27 cellular contexts compared by ENCODE assay signal in the genomic region with DNA sequence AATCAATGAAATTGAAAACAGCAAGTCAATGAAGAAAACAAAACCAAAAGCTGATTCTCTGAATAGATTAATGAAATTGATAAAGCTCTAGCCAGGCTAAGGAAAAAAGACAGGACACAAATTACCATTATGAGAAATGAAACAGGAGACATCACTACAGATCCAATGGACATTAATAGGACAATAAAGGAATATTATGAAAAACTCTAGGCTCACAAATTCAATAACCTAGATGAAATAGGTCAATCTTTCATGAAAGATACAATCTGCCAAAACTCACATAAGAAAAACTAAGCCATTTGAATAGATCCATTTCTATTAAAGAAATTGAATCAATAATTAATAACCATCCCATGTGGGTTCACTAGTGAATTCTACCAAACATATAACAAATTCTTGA. TPM values are rescaled to one million over a fixed set of nuclear protein-coding genes. Genes with fewer than 3 reads are reported as not detected.
"Had no signal": no experiment of that assay in that cellular context is flagged by ENCODE, and none has a peak within 500 bp of the region (broad histone marks: within the 10 kb centered on the region; RNA-seq: fewer than 3 reads in every experiment).

No MANE protein-coding gene starts in this region.

- H3K27ac ChIP-seq: neural progenitor cell, ovary, parathyroid adenoma, psoas muscle, skin epidermis, spleen, suprapubic skin, testis, tibial artery, transverse colon, upper lobe of right lung, uterus had no signal

- H2AFZ ChIP-seq: neural progenitor cell, parathyroid adenoma had no signal

- H3K9me3 ChIP-seq: ovary, suprapubic skin, testis, transverse colon, upper lobe of right lung had no signal

- H3K79me2 ChIP-seq: parathyroid adenoma had no signal

- H3K9ac ChIP-seq: neural progenitor cell, parathyroid adenoma had no signal

- H3K4me1 ChIP-seq: neural progenitor cell, psoas muscle, spleen, suprapubic skin, testis, tibial artery, transverse colon, upper lobe of right lung, uterus had no signal

- H3K27me3 ChIP-seq: neural progenitor cell, ovary, spleen, suprapubic skin, testis, tibial artery, transverse colon, upper lobe of right lung, uterus had no signal

- DNase-seq: natural killer cell; occipital lobe; ovary; posterior cingulate gyrus; psoas muscle; right cardiac atrium; spleen; stimulated activated CD4-positive, alpha-beta T cell treated with anti-CD3 and anti-CD28 coated beads, Interleukin-12 subunit alpha, Interleukin-12 subunit beta, amount 100 ng/mL, for 4 hours; stimulated activated CD4-positive, alpha-beta T cell treated with anti-CD3 and anti-CD28 coated beads, Interleukin-1b, Interleukin-23, amount 100 ng/mL, for 48 hours; stimulated activated CD4-positive, alpha-beta T cell treated with anti-CD3 and anti-CD28 coated beads, Interleukin-4, amount 100 ng/mL, for 1 hour; stimulated activated CD4-positive, alpha-beta T cell treated with anti-CD3 and anti-CD28 coated beads, Interleukin-4, amount 100 ng/mL, for 4 hours; stimulated activated CD8-positive, alpha-beta memory T cell treated with anti-CD3 and anti-CD28 coated beads, Interleukin-4, amount 100 ng/mL, for 48 hours; stimulated activated naive CD4-positive, alpha-beta T cell; stimulated activated naive CD8-positive, alpha-beta T cell treated with anti-CD3 and anti-CD28 coated beads, Interleukin-15, amount 100 ng/mL, for 72 hours; stimulated activated naive CD8-positive, alpha-beta T cell treated with anti-CD3 and anti-CD28 coated beads, Interleukin-15, Interleukin-2, amounts not matched to agents 100 U/mL and 50 U/mL, for 24 hours; substantia nigra; testis; tibial artery; transverse colon; upper lobe of right lung; uterus had no signal

- H3K4me2 ChIP-seq: neural progenitor cell, smooth muscle cell had no signal

- H3K4me3 ChIP-seq: neural progenitor cell, ovary, psoas muscle, skin epidermis, smooth muscle cell, spleen, suprapubic skin, testis, tibial artery, transverse colon, upper lobe of right lung, uterus had no signal

- H3K36me3 ChIP-seq: neural progenitor cell, ovary, spleen, suprapubic skin, tibial artery, transverse colon, upper lobe of right lung, uterus had no signal

RNA-seq across cellular contexts. Expression of gene TTC23L, which starts 37.3 kb away (rescaled TPM):
- total RNA-seq: osteoblast, psoas muscle, right cardiac atrium had no signal
- polyA plus RNA-seq: right cardiac atrium had no signal
